Comparison of ENCODE assay signal across 2 cellular contexts in the genomic region with DNA sequence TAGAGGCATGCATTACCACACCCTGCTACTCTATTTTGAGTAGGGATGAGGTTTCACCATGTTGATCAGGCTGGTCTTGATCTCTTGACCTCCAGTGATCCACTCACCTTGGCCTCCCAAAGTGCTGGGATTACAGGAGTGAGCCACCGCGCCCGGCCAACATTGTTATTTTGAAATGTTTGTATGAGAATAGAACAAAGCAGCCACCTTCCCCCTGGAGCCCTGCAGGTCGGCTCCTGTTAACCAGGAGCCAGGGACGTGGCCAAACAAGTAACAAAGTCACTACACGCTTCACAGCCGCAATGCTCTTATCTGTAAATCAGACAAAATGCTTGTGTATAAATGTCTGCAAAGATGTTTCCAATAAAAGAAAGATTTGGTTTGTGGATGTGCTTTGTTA.
A peak's percentile ranks its signal among the peaks of the same experiment; 100 is the strongest.
TF ChIP-seq lines count a peak whose summit lies in the region.

No MANE protein-coding gene starts in this region.

TF ChIP-seq in GM23338, 12 proteins besides CTCF, POLR2A, EP300 and RAD21 (continues in another document):
- TF ChIP-seq POLR2AphosphoS5 (IDR thresholded peaks at IDR 0.05; ENCODE audit: low read depth) (no peak), ZNF462 (CRISPR knock-in tag; IDR thresholded peaks at IDR 0.05) (peak; percentile 83), ETS1 (IDR thresholded peaks at IDR 0.05) (no peak), STAT1 (IDR thresholded peaks at IDR 0.05; ENCODE audit: unreplicated experiment) (no peak), CREB1 (CRISPR knock-in tag; IDR thresholded peaks at IDR 0.05; ENCODE audit: low read depth) (no peak), REST (IDR thresholded peaks at IDR 0.05; ENCODE audit: unreplicated experiment) (no peak), ZNF114 (CRISPR knock-in tag; IDR thresholded peaks at IDR 0.05) (0 out of 2 replicates have a peak, but pooled peaks have one; percentile 19), JUNB (IDR thresholded peaks at IDR 0.05; ENCODE audit: unreplicated experiment) (no peak), NANOG (IDR thresholded peaks at IDR 0.05; ENCODE audit: borderline replicate concordance) (no peak), EZH2phosphoT487 (IDR thresholded peaks at IDR 0.05; ENCODE audit: unreplicated experiment) (no peak)

TF ChIP-seq in H1, 55 proteins besides CTCF, POLR2A, EP300 and RAD21:
- TF ChIP-seq TBP (IDR thresholded peaks at IDR 0.05; ENCODE audit: low read depth, low read length) (0 out of 2 replicates have a peak, but pooled peaks have one; percentile 21), HDAC2 (IDR thresholded peaks at IDR 0.05; ENCODE audit: borderline replicate concordance in 1 of 2, low read depth in 2 of 2, low read length in 2 of 2) (no peak), NANOG (IDR thresholded peaks at IDR 0.05; ENCODE audit: insufficient read depth, low read depth, low read length, poor library complexity, severe bottlenecking) (peak; percentile 29)
TF ChIP-seq in H1: peak in this region for 2.
